ENCODE assay signal across 8 cellular contexts in genomic region chr1:26697441-26697977, GRCh38. TPM values are rescaled to one million over a fixed set of nuclear protein-coding genes. Genes with fewer than 3 reads are reported as not detected.
DNase-seq lines count a peak whose midpoint lies in the region; ATAC-seq, FAIRE-seq and TF ChIP-seq lines count a peak whose summit lies in the region.

No MANE protein-coding gene starts in this region.

- H3K27ac Mint-ChIP-seq in astrocyte (ENCODE audit: unreplicated experiment) (no peak overlapping the region), glutamatergic neuron (ENCODE audit: unreplicated experiment) (no peak overlapping the region)

- H3K9me3 Mint-ChIP-seq in astrocyte (ENCODE audit: unreplicated experiment) (no peaks in the 10 kb centered on the region), glutamatergic neuron (ENCODE audit: unreplicated experiment) (peaks cover 9% of the 10 kb centered on the region)

- H3F3A ChIP-seq in GM23248 (ENCODE audit: insufficient read depth): peaks cover 35% of the 10 kb centered on the region

- H2AFZ ChIP-seq in GM23248 (no peak overlapping the region), astrocyte (ENCODE audit: low read depth, low read length) (no peak overlapping the region)

- H3K4me2 ChIP-seq in GM23248 (ENCODE audit: unreplicated experiment) (peak overlapping the region; percentile 93), astrocyte (ENCODE audit: low read length) (peak overlapping the region; percentile 91)

- no TSS peak for BruUV-seq in A673 (replicated peaks; lab: Mats Ljungman, UMichigan)

- H3K4me3 ChIP-seq in A673 (ENCODE audit: low read depth, low read length, poor library complexity, severe bottlenecking): peak overlapping the region; percentile 84
- peak overlapping the region; percentile 83 for H3K4me3 ChIP-seq in GM23248
- H3K4me3 ChIP-seq in astrocyte (ENCODE audit: insufficient read depth, low read depth, low read length): peak overlapping the region; percentile 74
- peak overlapping the region; percentile 83 for H3K4me3 ChIP-seq in lower lobe of right lung

- H3K36me3 ChIP-seq in A673 (ENCODE audit: insufficient read depth, low read length, poor library complexity, severe bottlenecking): no peaks in the 10 kb centered on the region
- H3K36me3 ChIP-seq in GM23248 (ENCODE audit: low read depth): no peaks in the 10 kb centered on the region
- no peaks in the 10 kb centered on the region for H3K36me3 ChIP-seq in astrocyte (ENCODE audit: insufficient read depth, low read length)
- H3K36me3 ChIP-seq in lower lobe of right lung: no peaks in the 10 kb centered on the region

- POLR2A ChIA-PET in A673 (lab: Charles Lee; ENCODE audit: low non-redundant PET): interaction anchor here (0.5 to 0.7 kb wide), 2 partner anchors 65 to 513 kb away, joined by 3 to 4 read pairs; no protein-coding TSS in a partner anchor

- ATAC-seq in lower lobe of right lung (no peak), GM18519 (IDR thresholded peaks at IDR 0.05; ENCODE audit: low FRiP score, unreplicated experiment) (no peak)

- CTCF ChIA-PET in A673 (lab: Charles Lee): no interaction called here

- TF ChIP-seq CTCF in A673 (conservative IDR thresholded peaks at IDR 0.05; ENCODE audit: low read depth, low read length): no peak
- no peak for TF ChIP-seq CTCF in astrocyte (IDR thresholded peaks at IDR 0.05; ENCODE audit: insufficient read depth, low read depth, low read length)
- TF ChIP-seq CTCF in lower lobe of right lung (IDR thresholded peaks at IDR 0.05): no peak
- TF ChIP-seq CTCF in glutamatergic neuron (IDR thresholded peaks at IDR 0.05; ENCODE audit: partially characterized antibody, unreplicated experiment): no peak

- H3K9ac ChIP-seq in GM23248 (peak overlapping the region; percentile 83), astrocyte (ENCODE audit: low read length) (peak overlapping the region; percentile 86)

- H3K4me1 ChIP-seq in A673 (ENCODE audit: insufficient read depth, low read length, poor library complexity, severe bottlenecking): peaks cover 64% of the 10 kb centered on the region
- H3K4me1 ChIP-seq in GM23248 (ENCODE audit: insufficient read depth): peaks cover 60% of the 10 kb centered on the region
- peaks cover 60% of the 10 kb centered on the region for H3K4me1 ChIP-seq in astrocyte (ENCODE audit: insufficient read depth, low read length)
- peaks cover 63% of the 10 kb centered on the region for H3K4me1 ChIP-seq in lower lobe of right lung

- H3K4me3 Mint-ChIP-seq in astrocyte (ENCODE audit: unreplicated experiment) (no peak overlapping the region), glutamatergic neuron (ENCODE audit: unreplicated experiment) (no peak overlapping the region)

- H4K20me1 ChIP-seq in GM23248 (ENCODE audit: insufficient read depth): peaks cover 33% of the 10 kb centered on the region; the same call in 1 of the 2 replicates
- peaks cover 48% of the 10 kb centered on the region for H4K20me1 ChIP-seq in astrocyte (ENCODE audit: insufficient read depth, low read length)

- 0 to 1% methylated on average over 23 of the region's 28 CpGs for WGBS in GM23248 (ENCODE audit: low coverage in 1 of 2, low lambda C conversion rate in 2 of 2, missing lambda C conversion rate in 2 of 2), 2 experiments

- H3K4me1 Mint-ChIP-seq in astrocyte (ENCODE audit: low read depth, unreplicated experiment) (peaks cover 7% of the 10 kb centered on the region), glutamatergic neuron (ENCODE audit: low read depth, unreplicated experiment) (peaks cover 17% of the 10 kb centered on the region)

- H3K27me3 ChIP-seq in A673 (replicated peaks; ENCODE audit: insufficient read depth, low read depth, low read length, poor library complexity): no peaks in the 10 kb centered on the region
- no peaks in the 10 kb centered on the region for H3K27me3 ChIP-seq in GM23248 (replicated peaks; ENCODE audit: insufficient read depth)
- no peaks in the 10 kb centered on the region for H3K27me3 ChIP-seq in astrocyte (ENCODE audit: insufficient read depth, low read length)
- H3K27me3 ChIP-seq in lower lobe of right lung (ENCODE audit: low read depth): no peaks in the 10 kb centered on the region

- no peaks in the 10 kb centered on the region for H3K27me3 Mint-ChIP-seq in astrocyte (ENCODE audit: low read depth, unreplicated experiment)
- H3K27me3 Mint-ChIP-seq in glutamatergic neuron (ENCODE audit: unreplicated experiment): peaks cover 7% of the 10 kb centered on the region

- in situ Hi-C loops in GM23248 (cut with MboI): loop anchor here (10.0 kb wide), 1 partner anchor 87 kb away; the partner anchor contains the start of gene PIGV

- DNase-seq in A673 (ENCODE audit: low spot score) (no peak), GM23248 (peak; percentile 39), astrocyte (ENCODE audit: low read depth) (no peak), lower lobe of right lung (no peak), glutamatergic neuron (no peak), cerebellum (ENCODE audit: low spot score) (no peak)
- DNase-seq in stimulated activated CD4-positive, alpha-beta T cell treated with anti-CD3 and anti-CD28 coated beads, Interleukin-2, amount 100 ng/mL, for 48 hours: no peak

- intact Hi-C loops in A673 (cut with micrococcal nuclease; ENCODE audit: unreplicated experiment) (loop anchor here (5.0 kb wide), 1 partner anchor 90 kb away; the partner anchor contains the start of gene PIGV), lower lobe of right lung (cut with DNase I) (loop anchor here (10.0 kb wide), 1 partner anchor 87 kb away; the partner anchor contains the start of gene PIGV)

- peak overlapping the region; percentile 97 for H3K27ac ChIP-seq in A673 (ENCODE audit: low read depth, low read length, poor library complexity, severe bottlenecking)
- H3K27ac ChIP-seq in GM23248: peak overlapping the region; percentile 91
- peak overlapping the region; percentile 79 for H3K27ac ChIP-seq in astrocyte (ENCODE audit: low read depth, low read length)
- H3K27ac ChIP-seq in lower lobe of right lung: peak overlapping the region; percentile 95

- H3K9me3 ChIP-seq in A673 (ENCODE audit: low read depth, low read length, poor library complexity, severe bottlenecking): no peaks in the 10 kb centered on the region
- no peaks in the 10 kb centered on the region for H3K9me3 ChIP-seq in GM23248 (ENCODE audit: low read depth)
- no peaks in the 10 kb centered on the region for H3K9me3 ChIP-seq in astrocyte (ENCODE audit: insufficient read depth, low read depth, low read length)
- no peaks in the 10 kb centered on the region for H3K9me3 ChIP-seq in lower lobe of right lung

- peaks cover 62% of the 10 kb centered on the region for H3K79me2 ChIP-seq in GM23248 (ENCODE audit: insufficient read depth)
- H3K79me2 ChIP-seq in astrocyte (ENCODE audit: insufficient read depth, low read length): peaks cover 67% of the 10 kb centered on the region

- no peaks in the 10 kb centered on the region for H3K9me2 ChIP-seq in GM23248 (ENCODE audit: insufficient read depth)

- H3K36me3 Mint-ChIP-seq in astrocyte (ENCODE audit: low read depth, unreplicated experiment) (no peaks in the 10 kb centered on the region), glutamatergic neuron (ENCODE audit: unreplicated experiment) (no peaks in the 10 kb centered on the region)

- no peak for FAIRE-seq in astrocyte (lab: Jason Lieb, UNC)

RNA-seq across cellular contexts. Expression of gene ARID1A, which starts 1.7 kb away (rescaled TPM):
- total RNA-seq in A673 (2021): 120 and 123 TPM in 2 replicates
- 11.6 and 13.4 TPM in 2 replicates for total RNA-seq in GM23248 (2014; rRNA removed; shearing (Covaris generic))
- polyA plus RNA-seq in GM23248 (2016; fragmentation: Nextera tagmentation; extraction: Ambion mirVana): 8.2 and 9.4 TPM in 2 replicates
- 72.3 and 85.1 TPM in 2 replicates for total RNA-seq in astrocyte
- 72.4 TPM for total RNA-seq in lower lobe of right lung
- total RNA-seq in glutamatergic neuron (ENCODE audit: unreplicated experiment): 187 TPM
- total RNA-seq in cerebellum: 39.1 TPM
